ENCODE assay signal across 8 cellular contexts in the genomic region with DNA sequence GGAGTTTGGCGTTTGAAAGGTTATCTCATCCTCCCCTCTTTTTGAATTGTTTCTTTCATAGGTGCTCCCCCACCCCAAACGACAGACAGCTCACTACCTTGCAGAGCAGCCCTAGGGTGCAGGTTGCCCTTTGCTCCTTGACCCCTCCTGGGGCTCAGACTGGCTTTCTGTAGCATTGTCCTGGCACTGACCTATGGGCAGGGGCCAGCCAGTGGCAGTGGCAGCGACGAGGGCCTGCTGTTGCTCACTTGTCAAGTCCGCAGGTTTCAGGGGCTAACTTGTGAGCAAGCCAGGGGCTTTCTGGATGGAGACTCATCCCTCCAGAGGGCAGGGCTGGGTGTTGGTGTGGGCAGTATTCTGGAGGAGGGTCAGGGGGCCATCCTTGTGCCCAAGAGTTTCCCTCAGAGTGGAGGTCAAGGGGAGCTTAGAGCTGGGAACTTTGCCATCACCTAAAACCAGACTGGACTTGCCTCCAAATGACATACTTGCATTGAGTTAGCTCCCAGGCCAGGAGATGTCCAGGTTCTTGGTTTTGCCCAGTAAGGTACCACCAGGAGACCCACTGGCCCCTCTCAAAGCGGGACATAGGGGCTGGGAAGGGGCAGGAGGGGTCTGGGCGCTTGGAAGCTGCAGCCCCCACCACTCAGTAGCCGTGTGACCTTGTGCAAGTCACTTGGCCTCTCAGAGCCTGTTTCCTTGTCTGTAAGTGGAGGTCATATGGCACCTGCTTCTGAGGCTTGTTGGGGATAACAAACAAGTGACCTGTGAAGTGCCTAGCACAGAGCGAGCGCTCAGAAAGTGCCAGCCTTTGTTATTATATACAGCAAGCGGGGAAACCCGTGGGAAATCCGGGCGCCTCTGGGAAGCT. TPM values are rescaled to one million over a fixed set of nuclear protein-coding genes. Genes with fewer than 3 reads are reported as not detected.
DNase-seq lines count a peak whose midpoint lies in the region; TF ChIP-seq lines count a peak whose summit lies in the region.

No MANE protein-coding gene starts in this region.

- H3K79me2 ChIP-seq in MM.1S (ENCODE audit: low read length), result no peaks in the 10 kb centered on the region

- H3K4me2 ChIP-seq in MM.1S (ENCODE audit: low read depth, low read length), result peak overlapping the region; percentile 67

- no peaks in the 10 kb centered on the region for H3K9me3 Mint-ChIP-seq in activated naive CD4-positive, alpha-beta T cell treated with anti-CD3 and anti-CD28 coated beads, Interleukin-2, amount 10 ng/mL, durations not matched to agents 7 days and 5 days

- H3K27ac Mint-ChIP-seq in activated naive CD4-positive, alpha-beta T cell treated with anti-CD3 and anti-CD28 coated beads, Interleukin-2, amount 10 ng/mL, durations not matched to agents 7 days and 5 days, result no peak overlapping the region

- H3K27me3 Mint-ChIP-seq in activated naive CD4-positive, alpha-beta T cell treated with anti-CD3 and anti-CD28 coated beads, Interleukin-2, amount 10 ng/mL, durations not matched to agents 7 days and 5 days, result peaks cover 62% of the 10 kb centered on the region

- peak overlapping the region; percentile 4; the same call in 1 of the 2 replicates for H3K9ac ChIP-seq in MM.1S (ENCODE audit: low read length)

- TF ChIP-seq POLR2A in sigmoid colon (IDR thresholded peaks at IDR 0.05), result no peak

- TF ChIP-seq CTCF in MM.1S (IDR thresholded peaks at IDR 0.05; ENCODE audit: low read length) (no peak), epithelial cell of esophagus (IDR thresholded peaks at IDR 0.05; ENCODE audit: insufficient read depth, low read depth, low read length, missing control alignments) (no peak), sigmoid colon (IDR thresholded peaks at IDR 0.05) (no peak)

- CTCF ChIA-PET in activated naive CD4-positive, alpha-beta T cell treated with anti-CD3 and anti-CD28 coated beads, Interleukin-2, amount 10 ng/mL, durations not matched to agents 7 days and 5 days (lab: Charles Lee), result interaction anchor here (1.0 to 1.9 kb wide), 5 partner anchors 13 to 113 kb away, joined by 3 to 7 read pairs (median 4); a partner anchor contains a TSS

- H3K4me1 ChIP-seq in MM.1S (ENCODE audit: low read length), result peaks cover 7% of the 10 kb centered on the region
- H3K4me1 ChIP-seq in sigmoid colon, result peaks cover 0 to 29% (median 22%) of the 10 kb centered on the region in 4 donors

- no peaks in the 10 kb centered on the region for H3K27me3 ChIP-seq in MM.1S (replicated peaks; ENCODE audit: insufficient read depth, low read length)
- H3K27me3 ChIP-seq in sigmoid colon, result no peaks in the 10 kb centered on the region

- peak overlapping the region; percentile 49 for H3K4me3 ChIP-seq in MM.1S (ENCODE audit: low read length)
- peak overlapping the region; percentile 37 for H3K4me3 ChIP-seq in epithelial cell of esophagus (ENCODE audit: low read length)
- H3K4me3 ChIP-seq in sigmoid colon, result peak overlapping the region; percentile 47 to 59 (median 55)

- H3K9me3 ChIP-seq in MM.1S (replicated peaks; ENCODE audit: insufficient read depth, low read length) (no peaks in the 10 kb centered on the region), sigmoid colon (no peaks in the 10 kb centered on the region)

- no peaks in the 10 kb centered on the region for H4K20me1 ChIP-seq in MM.1S (ENCODE audit: insufficient read depth, low read length)

- no peaks in the 10 kb centered on the region for H3K9me2 ChIP-seq in MM.1S (replicated peaks; ENCODE audit: insufficient read depth, low read length)

- H3K36me3 Mint-ChIP-seq in activated naive CD4-positive, alpha-beta T cell treated with anti-CD3 and anti-CD28 coated beads, Interleukin-2, amount 10 ng/mL, durations not matched to agents 7 days and 5 days, result no peaks in the 10 kb centered on the region

- H3K36me3 ChIP-seq in MM.1S (replicated peaks; ENCODE audit: insufficient read depth, low read length), result no peaks in the 10 kb centered on the region
- no peaks in the 10 kb centered on the region for H3K36me3 ChIP-seq in sigmoid colon

- TF ChIP-seq EP300 in sigmoid colon (IDR thresholded peaks at IDR 0.05), result no peak

- peaks cover 17% of the 10 kb centered on the region for H3K4me1 Mint-ChIP-seq in activated naive CD4-positive, alpha-beta T cell treated with anti-CD3 and anti-CD28 coated beads, Interleukin-2, amount 10 ng/mL, durations not matched to agents 7 days and 5 days

- intact Hi-C loops in sigmoid colon (cut with DNase I), result loop anchor here (1.0 kb wide), 1 partner anchor 26 kb away; no protein-coding TSS in a partner anchor

- in situ Hi-C loops in KBM-7 (cut with MboI; ENCODE audit: low pct_unique_long_range_greater_than_20kb, low sequenced_read_pairs), result no loop called here

- peak overlapping the region; percentile 91 for H2AFZ ChIP-seq in MM.1S (ENCODE audit: low read length)

- DNase-seq in activated naive CD4-positive, alpha-beta T cell treated with anti-CD3 and anti-CD28 coated beads, Interleukin-2, amount 10 ng/mL, durations not matched to agents 7 days and 5 days, result no peak
- DNase-seq in activated naive CD4-positive, alpha-beta T cell treated with Interleukin-2 at 50 U/mL for 16 hours, result no peak
- DNase-seq in MM.1S, result no peak
- no peak for DNase-seq in epithelial cell of esophagus (ENCODE audit: low read depth)
- no peak for DNase-seq in sigmoid colon
- no peak for DNase-seq in activated gamma-delta T cell (lab: John Stamatoyannopoulos, UW)
- no peak for DNase-seq in KBM-7
- DNase-seq in NCI-H69 (lab: John Stamatoyannopoulos, UW), result no peak

- H3K27ac ChIP-seq in MM.1S (ENCODE audit: low read length) (no peak overlapping the region), sigmoid colon (peak overlapping the region; percentile 93 to 98 (median 96))

- no peaks in the 10 kb centered on the region for H3F3A ChIP-seq in MM.1S (ENCODE audit: insufficient read depth, low read length)

- 32 to 53% methylated on average over 14 of the region's 14 CpGs for WGBS in sigmoid colon, 2 donors

- H3K4me3 Mint-ChIP-seq in activated naive CD4-positive, alpha-beta T cell treated with anti-CD3 and anti-CD28 coated beads, Interleukin-2, amount 10 ng/mL, durations not matched to agents 7 days and 5 days, result peak overlapping the region; percentile 64

RNA-seq across cellular contexts. Expression of a gene that starts 53.5 kb away (rescaled TPM):
- total RNA-seq in sigmoid colon, result 10 to 100 TPM; 18.9 to 28.5 (median 21.3) TPM
- 10 to 100 TPM; 20.4 to 42.5 (median 27.2) TPM for polyA plus RNA-seq in sigmoid colon
